15 cellular contexts compared by ENCODE assay signal in genomic region chr3:86109434-86109833, GRCh38.
DNase-seq lines count a peak whose midpoint lies in the region; ATAC-seq and TF ChIP-seq lines count a peak whose summit lies in the region.
"Had no signal": no experiment of that assay in that cellular context is flagged by ENCODE, and none has a peak within 500 bp of the region (broad histone marks: within the 10 kb centered on the region; RNA-seq: fewer than 3 reads in every experiment).

No MANE protein-coding gene starts in this region.

- no peaks in the 10 kb centered on the region for H3K36me3 ChIP-seq in PC-3 (ENCODE audit: low read depth, low read length)
- no peaks in the 10 kb centered on the region for H3K36me3 ChIP-seq in liver (ENCODE audit: control insufficient read depth in 4 of 4, insufficient read depth in 3 of 4, low read depth in 1 of 4, low read length in 3 of 4)
- H3K36me3 ChIP-seq: BE2C had no signal

- intact Hi-C loops in PC-3 (cut with micrococcal nuclease) (no loop called here), Right ventricle myocardium inferior (cut with DNase I) (no loop called here)

- no peak for TF ChIP-seq RAD21 in liver (IDR thresholded peaks at IDR 0.05)

- H4K20me1 ChIP-seq in PC-3 (ENCODE audit: low read length), result no peaks in the 10 kb centered on the region

- no peaks in the 10 kb centered on the region for H3K27me3 ChIP-seq in PC-3 (ENCODE audit: low read length)
- no peaks in the 10 kb centered on the region for H3K27me3 ChIP-seq in liver (ENCODE audit: control insufficient read depth in 4 of 4, insufficient read depth in 4 of 4, low read length in 3 of 4)
- H3K27me3 ChIP-seq: BE2C had no signal

- no peaks in the 10 kb centered on the region for H3F3A ChIP-seq in PC-3 (ENCODE audit: low read length, unreplicated experiment)

- H3K4me3 ChIP-seq in PC-3 (ENCODE audit: low read length) (no peak overlapping the region), liver (ENCODE audit: low read depth in 1 of 3, low read length in 3 of 3) (no peak overlapping the region)

- ATAC-seq in PC-3 (peak; percentile 50), HG02623 (IDR thresholded peaks at IDR 0.05; ENCODE audit: unreplicated experiment) (no peak), Right ventricle myocardium inferior (no peak)

- H2AFZ ChIP-seq in PC-3 (ENCODE audit: low read length), result no peak overlapping the region

- no peak overlapping the region for H3K9ac ChIP-seq in PC-3 (ENCODE audit: low read length)
- H3K9ac ChIP-seq in liver (ENCODE audit: low read depth in 1 of 2, low read length in 2 of 2), result no peak overlapping the region

- POLR2A ChIA-PET in PC-3 (lab: Charles Lee; ENCODE audit: unreplicated experiment), result no interaction called here

- no TSS peak for BruUV-seq in PC-3 (replicated peaks; lab: Mats Ljungman, UMichigan)

- H3K9me2 ChIP-seq in PC-3 (replicated peaks; ENCODE audit: low read length), result no peaks in the 10 kb centered on the region

- CTCF ChIA-PET in PC-3 (lab: Charles Lee), result no interaction called here

- H3K9me3 ChIP-seq in PC-3 (ENCODE audit: low read length), result peaks cover 4% of the 10 kb centered on the region; the same call in 1 of the 2 replicates
- peaks cover 0 to 6% (median under 1%) of the 10 kb centered on the region in 4 donors for H3K9me3 ChIP-seq in liver (ENCODE audit: control insufficient read depth in 4 of 4, low read length in 3 of 4)

- H3K4me2 ChIP-seq in PC-3 (ENCODE audit: low read length), result no peak overlapping the region

- H3K27ac ChIP-seq in PC-3 (ENCODE audit: low read length) (no peak overlapping the region), liver (ENCODE audit: low read depth in 1 of 2, low read length in 2 of 2) (no peak overlapping the region)
- H3K27ac ChIP-seq: C4-2B, HL-60 had no signal

- no peaks in the 10 kb centered on the region for H3K79me2 ChIP-seq in PC-3 (ENCODE audit: low read length)

- 52% methylated on average over 2 of the region's 2 CpGs for WGBS in liver

- no peak for TF ChIP-seq CTCF in PC-3 (conservative IDR thresholded peaks at IDR 0.05; ENCODE audit: low read depth, low read length)
- no peak for TF ChIP-seq CTCF in liver (IDR thresholded peaks at IDR 0.05; ENCODE audit: low read depth, low read length, missing input control)

- DNase-seq in DMS53 (lab: John Stamatoyannopoulos, UW), result peak; percentile 68
- peak; percentile 11 for DNase-seq in HuH-7 (ENCODE audit: low spot score)
- DNase-seq in PC-3, result peak; percentile 12
- no peak for DNase-seq in Right ventricle myocardium inferior (ENCODE audit: missing footprints)
- no peak for DNase-seq in COLO829 (ENCODE audit: low spot score)
- DNase-seq: BE2C; CD4-positive, alpha-beta memory T cell; COR-L47; DMS153; GF-D8; HCEC 1CT had no signal

- no peaks in the 10 kb centered on the region for H3K4me1 ChIP-seq in PC-3 (ENCODE audit: insufficient read depth, low read length)
- no peaks in the 10 kb centered on the region for H3K4me1 ChIP-seq in liver (ENCODE audit: control insufficient read depth in 4 of 4, insufficient read depth in 4 of 4, low read length in 3 of 4)
- H3K4me1 ChIP-seq: BE2C had no signal

TF ChIP-seq in liver, 16 proteins besides CTCF, POLR2A, EP300 and RAD21:
- TF ChIP-seq, protein P1, sequence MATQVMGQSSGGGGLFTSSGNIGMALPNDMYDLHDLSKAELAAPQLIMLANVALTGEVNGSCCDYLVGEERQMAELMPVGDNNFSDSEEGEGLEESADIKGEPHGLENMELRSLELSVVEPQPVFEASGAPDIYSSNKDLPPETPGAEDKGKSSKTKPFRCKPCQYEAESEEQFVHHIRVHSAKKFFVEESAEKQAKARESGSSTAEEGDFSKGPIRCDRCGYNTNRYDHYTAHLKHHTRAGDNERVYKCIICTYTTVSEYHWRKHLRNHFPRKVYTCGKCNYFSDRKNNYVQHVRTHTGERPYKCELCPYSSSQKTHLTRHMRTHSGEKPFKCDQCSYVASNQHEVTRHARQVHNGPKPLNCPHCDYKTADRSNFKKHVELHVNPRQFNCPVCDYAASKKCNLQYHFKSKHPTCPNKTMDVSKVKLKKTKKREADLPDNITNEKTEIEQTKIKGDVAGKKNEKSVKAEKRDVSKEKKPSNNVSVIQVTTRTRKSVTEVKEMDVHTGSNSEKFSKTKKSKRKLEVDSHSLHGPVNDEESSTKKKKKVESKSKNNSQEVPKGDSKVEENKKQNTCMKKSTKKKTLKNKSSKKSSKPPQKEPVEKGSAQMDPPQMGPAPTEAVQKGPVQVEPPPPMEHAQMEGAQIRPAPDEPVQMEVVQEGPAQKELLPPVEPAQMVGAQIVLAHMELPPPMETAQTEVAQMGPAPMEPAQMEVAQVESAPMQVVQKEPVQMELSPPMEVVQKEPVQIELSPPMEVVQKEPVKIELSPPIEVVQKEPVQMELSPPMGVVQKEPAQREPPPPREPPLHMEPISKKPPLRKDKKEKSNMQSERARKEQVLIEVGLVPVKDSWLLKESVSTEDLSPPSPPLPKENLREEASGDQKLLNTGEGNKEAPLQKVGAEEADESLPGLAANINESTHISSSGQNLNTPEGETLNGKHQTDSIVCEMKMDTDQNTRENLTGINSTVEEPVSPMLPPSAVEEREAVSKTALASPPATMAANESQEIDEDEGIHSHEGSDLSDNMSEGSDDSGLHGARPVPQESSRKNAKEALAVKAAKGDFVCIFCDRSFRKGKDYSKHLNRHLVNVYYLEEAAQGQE (IDR thresholded peaks at IDR 0.05), result peak; percentile 43
- TF ChIP-seq ZBTB33 (IDR thresholded peaks at IDR 0.05), result no peak

Comparison
In these comparisons a context has a peak if more than half of its experiments do, and no peak if none do; other contexts are left out.
1. DNase-seq: peak in DMS53 (single experiment), HuH-7 (single experiment) and PC-3 (single experiment); none in Right ventricle myocardium inferior (single experiment) and COLO829 (single experiment).